ENCODE assay signal across 28 cellular contexts in genomic region chr7:92877367-92877766, GRCh38.
"Had no signal": no experiment of that assay in that cellular context is flagged by ENCODE, and none has a peak within 500 bp of the region (broad histone marks: within the 10 kb centered on the region; RNA-seq: fewer than 3 reads in every experiment).

No MANE protein-coding gene starts in this region.

- H3K36me3 ChIP-seq: esophagus squamous epithelium, gastrocnemius medialis, heart right ventricle, left lung, lower lobe of right lung had no signal

- FAIRE-seq: endothelial cell of umbilical vein, islet of Langerhans, keratinocyte had no signal

- H3K9me3 ChIP-seq: gastrocnemius medialis, lower lobe of right lung, mucosa of descending colon had no signal

- H3K4me3 Mint-ChIP-seq: mesothelial cell of epicardium, naive B cell, natural killer cell had no signal

- H3K27ac Mint-ChIP-seq: mesothelial cell of epicardium, naive B cell, natural killer cell had no signal

- H3K4me1 ChIP-seq: gastrocnemius medialis, heart right ventricle, left lung, lower lobe of right lung had no signal

- H3K4me1 Mint-ChIP-seq: naive B cell had no signal

- ATAC-seq: esophagus mucosa, gastrocnemius medialis, heart right ventricle, left cardiac atrium, left lung, left ventricle myocardium superior, lower lobe of right lung, mucosa of descending colon, natural killer cell had no signal

- DNase-seq: dermis blood vessel endothelial cell; dorsolateral prefrontal cortex; effector CD4-positive, alpha-beta T cell; effector memory CD4-positive, alpha-beta T cell; erythroblast; esophagus squamous epithelium; foreskin fibroblast; foreskin melanocyte; gastrocnemius medialis; glutamatergic neuron; head of caudate nucleus; heart right ventricle; hippocampal formation; left cardiac atrium; left lung; left ventricle myocardium superior; lower lobe of right lung; mesenchymal stem cell; mucosa of descending colon; naive B cell; natural killer cell had no signal

- H3K27me3 ChIP-seq: dorsolateral prefrontal cortex, esophagus squamous epithelium, gastrocnemius medialis, heart right ventricle, left lung had no signal

- H3K27ac ChIP-seq: coronary artery, dorsolateral prefrontal cortex, epithelial cell of prostate, esophagus squamous epithelium, gastrocnemius medialis, heart right ventricle, left lung, lower lobe of right lung had no signal

- H3K4me3 ChIP-seq: coronary artery, dorsolateral prefrontal cortex, esophagus squamous epithelium, gastrocnemius medialis, heart right ventricle, left lung, lower lobe of right lung, mucosa of descending colon had no signal

- H3K27me3 Mint-ChIP-seq: naive B cell had no signal
